Comparison of ENCODE assay signal across 13 cellular contexts in genomic region chr1:167491586-167492408, GRCh38. TPM values are rescaled to one million over a fixed set of nuclear protein-coding genes. Genes with fewer than 3 reads are reported as not detected.
DNase-seq lines count a peak whose midpoint lies in the region; ATAC-seq and TF ChIP-seq lines count a peak whose summit lies in the region.
"Had no signal": no experiment of that assay in that cellular context is flagged by ENCODE, and none has a peak within 500 bp of the region (broad histone marks: within the 10 kb centered on the region; RNA-seq: fewer than 3 reads in every experiment).

No MANE protein-coding gene starts in this region.

- peak overlapping the region; percentile 100 for H3K27ac Mint-ChIP-seq in CD4-positive, alpha-beta T cell
- H3K27ac Mint-ChIP-seq in activated CD4-positive, alpha-beta memory T cell treated with anti-CD3 and anti-CD28 coated beads, Interleukin-2, amount 10 ng/mL, durations not matched to agents 7 days and 5 days: peak overlapping the region; percentile 84

- no peak for TF ChIP-seq POLR2A in uterus (IDR thresholded peaks at IDR 0.05)

- H3K4me2 ChIP-seq in KMS-11: peak overlapping the region; percentile 93

- peak overlapping the region; percentile 74 for H3K9ac ChIP-seq in KMS-11

- H3K27me3 ChIP-seq in CD4-positive, alpha-beta T cell (ENCODE audit: control insufficient read depth, insufficient read depth, low read length): no peaks in the 10 kb centered on the region
- no peaks in the 10 kb centered on the region for H3K27me3 ChIP-seq in KMS-11 (ENCODE audit: insufficient read depth, low read depth)
- H3K27me3 ChIP-seq in uterus: no peaks in the 10 kb centered on the region

- H3K4me3 ChIP-seq in KMS-11 (IDR thresholded peaks at IDR 0.05; ENCODE audit: insufficient read depth, low read depth, low read length) (peak overlapping the region; percentile 25), uterus (no peak overlapping the region)
- H3K4me3 ChIP-seq: thoracic aorta had no signal

- peak; percentile 35 for ATAC-seq in CD4-positive, alpha-beta T cell (ENCODE audit: poor library complexity)
- no peak for ATAC-seq in GM21717 (IDR thresholded peaks at IDR 0.05; ENCODE audit: unreplicated experiment)

- peak overlapping the region; percentile 74 for H3K4me3 Mint-ChIP-seq in CD4-positive, alpha-beta T cell
- H3K4me3 Mint-ChIP-seq in activated CD4-positive, alpha-beta memory T cell treated with anti-CD3 and anti-CD28 coated beads, Interleukin-2, amount 10 ng/mL, durations not matched to agents 7 days and 5 days: peak overlapping the region; percentile 56
- H3K4me3 Mint-ChIP-seq: naive B cell had no signal

- no peak for TF ChIP-seq CTCF in CD4-positive, alpha-beta T cell (IDR thresholded peaks at IDR 0.05)
- TF ChIP-seq CTCF in KMS-11 (conservative IDR thresholded peaks at IDR 0.05; ENCODE audit: low read depth, low read length) (peak; percentile 43; the same call in 1 of the 2 replicates), uterus (IDR thresholded peaks at IDR 0.05) (no peak)

- peak overlapping the region; percentile 64 for H2AFZ ChIP-seq in KMS-11 (ENCODE audit: low read depth)

- H4K20me1 ChIP-seq in KMS-11 (ENCODE audit: insufficient read depth): no peaks in the 10 kb centered on the region

- POLR2A ChIA-PET in CD4-positive, alpha-beta T cell (lab: Charles Lee): interaction anchor here (0.6 to 14.1 kb wide), 16 partner anchors 8 to 50 kb away, joined by 3 to 203 read pairs (median 4); partner anchors contain the start of gene CD247
- POLR2A ChIA-PET in activated CD4-positive, alpha-beta memory T cell treated with anti-CD3 and anti-CD28 coated beads, Interleukin-2, amount 10 ng/mL, durations not matched to agents 7 days and 5 days (lab: Charles Lee): interaction anchor here (1.3 to 2.6 kb wide), 5 partner anchors 8 to 36 kb away, joined by 3 to 9 read pairs (median 5); no protein-coding TSS in a partner anchor

- no peaks in the 10 kb centered on the region for H3K9me3 ChIP-seq in CD4-positive, alpha-beta T cell (ENCODE audit: control insufficient read depth, low read length)
- no peaks in the 10 kb centered on the region for H3K9me3 ChIP-seq in uterus
- H3K9me3 ChIP-seq: thoracic aorta had no signal

- H3K36me3 ChIP-seq in KMS-11 (ENCODE audit: insufficient read depth) (no peaks in the 10 kb centered on the region), uterus (no peaks in the 10 kb centered on the region)
- H3K36me3 ChIP-seq: thoracic aorta had no signal

- intact Hi-C loops in CD4-positive, alpha-beta T cell (cut with DNase I, micrococcal nuclease): loop anchor here (1.0 to 5.0 kb wide), 2 partner anchors 27 to 34 kb away; partner anchors contain the start of gene CD247 (in 1 of the 2)
- intact Hi-C loops in uterus (cut with DNase I; ENCODE audit: low total_unique reads): no loop called here

- peaks cover 82% of the 10 kb centered on the region for H3K36me3 Mint-ChIP-seq in CD4-positive, alpha-beta T cell (ENCODE audit: low read depth)
- peaks cover 82% of the 10 kb centered on the region for H3K36me3 Mint-ChIP-seq in activated CD4-positive, alpha-beta memory T cell treated with anti-CD3 and anti-CD28 coated beads, Interleukin-2, amount 10 ng/mL, durations not matched to agents 7 days and 5 days (ENCODE audit: low read depth)

- peak overlapping the region; percentile 89 for H3K27ac ChIP-seq in CD4-positive, alpha-beta T cell (ENCODE audit: low read depth, low read length)
- H3K27ac ChIP-seq in KMS-11 (peak overlapping the region; percentile 92), uterus (no peak overlapping the region)
- H3K27ac ChIP-seq: thoracic aorta had no signal

- H3K4me1 ChIP-seq in KMS-11 (ENCODE audit: low read depth, poor library complexity, severe bottlenecking) (peaks cover 61% of the 10 kb centered on the region), uterus (no peaks in the 10 kb centered on the region)

- CTCF ChIA-PET in CD4-positive, alpha-beta T cell (lab: Charles Lee): interaction anchor here (0.9 to 6.6 kb wide), 5 partner anchors 16 to 45 kb away, joined by 3 to 32 read pairs (median 7); partner anchors contain the start of gene CD247
- CTCF ChIA-PET in activated CD4-positive, alpha-beta memory T cell treated with anti-CD3 and anti-CD28 coated beads, Interleukin-2, amount 10 ng/mL, durations not matched to agents 7 days and 5 days (lab: Charles Lee): interaction anchor here (0.7 to 1.2 kb wide), 4 partner anchors 24 to 638 kb away, joined by 3 to 5 read pairs (median 4); no protein-coding TSS in a partner anchor

- no peaks in the 10 kb centered on the region for H3K9me3 Mint-ChIP-seq in CD4-positive, alpha-beta T cell
- H3K9me3 Mint-ChIP-seq in activated CD4-positive, alpha-beta memory T cell treated with anti-CD3 and anti-CD28 coated beads, Interleukin-2, amount 10 ng/mL, durations not matched to agents 7 days and 5 days: no peaks in the 10 kb centered on the region

- peaks cover 99% of the 10 kb centered on the region for H3K4me1 Mint-ChIP-seq in CD4-positive, alpha-beta T cell (ENCODE audit: low read depth)
- H3K4me1 Mint-ChIP-seq in activated CD4-positive, alpha-beta memory T cell treated with anti-CD3 and anti-CD28 coated beads, Interleukin-2, amount 10 ng/mL, durations not matched to agents 7 days and 5 days: peaks cover 94% of the 10 kb centered on the region
- H3K4me1 Mint-ChIP-seq: naive B cell had no signal

- DNase-seq in CD4-positive, alpha-beta T cell: no peak
- DNase-seq in activated CD4-positive, alpha-beta memory T cell treated with anti-CD3 and anti-CD28 coated beads, Interleukin-2, amount 10 ng/mL, durations not matched to agents 7 days and 5 days: peak; percentile 53
- peak; percentile 56 for DNase-seq in iPS-NIHi7 (ENCODE audit: extremely low spot score)
- DNase-seq in COR-L47 (lab: John Stamatoyannopoulos, UW): no peak
- DNase-seq in uterus: no peak
- DNase-seq in NCI-H446 treated with DMSO at 0.1 percent for 48 hours (lab: John Stamatoyannopoulos, UW): no peak
- DNase-seq: amniotic stem cell, C1 segment of cervical spinal cord, naive B cell, NCI-H774 had no signal

- no peaks in the 10 kb centered on the region for H3K79me2 ChIP-seq in KMS-11 (ENCODE audit: insufficient read depth, low read depth)

- no peaks in the 10 kb centered on the region for H3K27me3 Mint-ChIP-seq in CD4-positive, alpha-beta T cell
- H3K27me3 Mint-ChIP-seq in activated CD4-positive, alpha-beta memory T cell treated with anti-CD3 and anti-CD28 coated beads, Interleukin-2, amount 10 ng/mL, durations not matched to agents 7 days and 5 days: no peaks in the 10 kb centered on the region

RNA-seq across cellular contexts. Expression of gene CD247, which starts 26.5 kb away (rescaled TPM):
- 100 to 1,000 TPM; 355 to 378 TPM for total RNA-seq in CD4-positive, alpha-beta T cell
- total RNA-seq in activated CD4-positive, alpha-beta memory T cell treated with anti-CD3 and anti-CD28 coated beads, Interleukin-2, amount 10 ng/mL, durations not matched to agents 7 days and 5 days: 100 to 1,000 TPM; 239 to 242 TPM
- total RNA-seq in uterus: 1 to 10 TPM in 2 of 4 donors, not detected in 2; 1.6 to 3.3 TPM

Comparison
In these comparisons a context has a peak if more than half of its experiments do, and no peak if none do; other contexts are left out.
1. DNase-seq: peak in activated CD4-positive, alpha-beta memory T cell treated with anti-CD3 and anti-CD28 coated beads, Interleukin-2, amount 10 ng/mL, durations not matched to agents 7 days and 5 days (single experiment) and iPS-NIHi7 (single experiment); none in CD4-positive, alpha-beta T cell (0 of 10), COR-L47 (single experiment), uterus (0 of 2) and NCI-H446 treated with DMSO at 0.1 percent for 48 hours (single experiment).
2. H3K27ac ChIP-seq: peak in CD4-positive, alpha-beta T cell (single experiment) and KMS-11 (single experiment); none in uterus (0 of 2).
3. RNA of gene CD247, which starts 26.5 kb away (total RNA-seq): 355 to 378 TPM in CD4-positive, alpha-beta T cell and 239 to 242 TPM in activated CD4-positive, alpha-beta memory T cell treated with anti-CD3 and anti-CD28 coated beads, Interleukin-2, amount 10 ng/mL, durations not matched to agents 7 days and 5 days; 1.6 to 3.3 TPM in uterus; every median in the first group is over 10 times any median in the second.